In the genomic region with DNA sequence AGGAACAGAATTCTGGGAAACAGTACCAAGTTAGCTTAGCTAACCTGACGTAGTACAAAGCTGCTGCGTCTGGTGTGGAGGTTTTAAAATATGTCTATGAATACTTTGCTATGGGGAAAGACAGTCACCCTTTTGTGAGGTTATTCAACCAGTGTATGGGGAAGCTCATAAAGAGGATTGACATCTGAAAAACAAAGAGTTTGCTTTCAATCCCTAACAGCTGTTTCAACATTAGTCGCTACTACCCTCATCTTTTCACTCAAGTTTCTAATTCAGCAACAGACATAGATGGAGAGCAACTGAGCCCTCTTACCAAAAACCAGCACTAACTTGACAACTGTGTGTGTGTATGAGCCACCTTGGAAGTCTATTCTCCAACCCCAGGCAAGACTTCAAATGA, we compare ENCODE assay signal across 26 cellular contexts. TPM values are rescaled to one million over a fixed set of nuclear protein-coding genes. Genes with fewer than 3 reads are reported as not detected.
"Had no signal": no experiment of that assay in that cellular context is flagged by ENCODE, and none has a peak within 500 bp of the region (broad histone marks: within the 10 kb centered on the region; RNA-seq: fewer than 3 reads in every experiment).

No MANE protein-coding gene starts in this region.

- H3K36me3 ChIP-seq: breast epithelium, colonic mucosa, Peyer's patch, SJSA1 had no signal

- H3K27ac ChIP-seq: breast epithelium, colonic mucosa, KMS-11, Peyer's patch, RWPE1, SJSA1 had no signal

- DNase-seq: activated CD4-positive, alpha-beta memory T cell treated with anti-CD3 and anti-CD28 coated beads, Interleukin-2, amount 10 ng/mL, durations not matched to agents 7 days and 5 days; activated CD4-positive, alpha-beta T cell treated with anti-CD3 and anti-CD28 coated beads, Interleukin-2, amount 50 U/mL, for 1 hour; activated CD4-positive, CD25-positive, alpha-beta regulatory T cell treated with anti-CD3 and anti-CD28 coated beads, Interleukin-2, amount 50 U/mL, for 72 hours; activated naive CD4-positive, alpha-beta T cell treated with anti-CD3 and anti-CD28 coated beads, Interleukin-2, amount 50 U/mL, for 16 hours; activated T-cell treated with anti-CD3 and anti-CD28 coated beads, Interleukin-2, amount 50 U/mL, for 72 hours; aorta; caudate nucleus; colonic mucosa; MM.1S; NCI-H1105; NCI-H1694; NCI-H2029; NCI-H446; NCI-H524; NCI-H748 treated with DMSO at 0.1 percent for 48 hours; NK-92 treated with Interleukin-12 subunit alpha and Interleukin-12 subunit beta, amount 100 ng/mL, for 24 hours; OCI-M1; Peyer's patch; Right ventricle myocardium superior had no signal

- ATAC-seq: SK-N-SH treated with all-trans-retinoic acid at 6 μM for 48 hours, WTC11 had no signal

- H3K9ac ChIP-seq: KMS-11 had no signal

- H3K27me3 ChIP-seq: breast epithelium, colonic mucosa, Peyer's patch, SJSA1 had no signal

- H3K4me3 ChIP-seq: breast epithelium, colonic mucosa, Peyer's patch, SJSA1 had no signal

- H3K4me1 ChIP-seq: breast epithelium, colonic mucosa, Peyer's patch, SJSA1 had no signal

- H3K9me3 ChIP-seq: breast epithelium, colonic mucosa, Peyer's patch, SJSA1 had no signal

- H3K4me2 ChIP-seq: KMS-11 had no signal

RNA-seq across cellular contexts. Expression of a gene that starts 53.8 kb away (rescaled TPM):
- total RNA-seq: Right ventricle myocardium superior had no signal
- polyA plus RNA-seq: aorta, IgD-negative memory B cell had no signal
